Comparison of ENCODE assay signal across 27 cellular contexts in genomic region chr15:94125131-94125530, GRCh38.
DNase-seq lines count a peak whose midpoint lies in the region; ATAC-seq and TF ChIP-seq lines count a peak whose summit lies in the region.
"Had no signal": no experiment of that assay in that cellular context is flagged by ENCODE, and none has a peak within 500 bp of the region (broad histone marks: within the 10 kb centered on the region; RNA-seq: fewer than 3 reads in every experiment).

No MANE protein-coding gene starts in this region.

- H3K27me3 ChIP-seq in BJ (ENCODE audit: control insufficient read depth, insufficient read depth, low read length) (no peaks in the 10 kb centered on the region; the same call in 1 of the 2 replicates), Loucy (ENCODE audit: insufficient read depth, low read length, poor library complexity, severe bottlenecking) (no peaks in the 10 kb centered on the region)
- H3K27me3 ChIP-seq: body of pancreas, esophagus squamous epithelium, heart right ventricle, tibial artery had no signal

- no peak overlapping the region for H3K9ac ChIP-seq in Loucy (ENCODE audit: low read depth, low read length, poor library complexity, severe bottlenecking)

- no peak for TF ChIP-seq CTCF in BJ (IDR thresholded peaks at IDR 0.05; ENCODE audit: insufficient read depth, low read depth, low read length)
- TF ChIP-seq CTCF in Loucy (conservative IDR thresholded peaks at IDR 0.05; ENCODE audit: low read length) = no peak
- TF ChIP-seq CTCF in astrocyte of the spinal cord (IDR thresholded peaks at IDR 0.05; ENCODE audit: low read depth, low read length) = no peak

- H3K36me3 ChIP-seq in BJ (ENCODE audit: control insufficient read depth, insufficient read depth, low read length) (no peaks in the 10 kb centered on the region), Loucy (ENCODE audit: insufficient read depth, low read length) (no peaks in the 10 kb centered on the region)
- H3K36me3 ChIP-seq: esophagus squamous epithelium, HAP-1, heart right ventricle, tibial artery had no signal

- H3K36me3 Mint-ChIP-seq in natural killer cell treated with Interleukin-12 subunit alpha and Interleukin-12 subunit beta and Interleukin-15 and Interleukin-18, amount 100 ng/mL, for 72 hours = no peaks in the 10 kb centered on the region
- H3K36me3 Mint-ChIP-seq: activated naive CD4-positive, alpha-beta T cell treated with anti-CD3 and anti-CD28 coated beads, Interleukin-2, amount 50 U/mL, for 24 hours; naive B cell had no signal

- in situ Hi-C loops in astrocyte of the spinal cord (cut with HindIII; ENCODE audit: low sequenced_read_pairs) = no loop called here

- ATAC-seq in sciatic nerve (peak; percentile 64), HG02885 (IDR thresholded peaks at IDR 0.05; ENCODE audit: poor library complexity, unreplicated experiment) (no peak)
- no peak for ATAC-seq in natural killer cell treated with Interleukin-12 subunit alpha and Interleukin-12 subunit beta and Interleukin-15 and Interleukin-18, amount 100 ng/mL, for 72 hours
- ATAC-seq: body of pancreas, K562, left colon had no signal

- H3K79me2 ChIP-seq in Loucy (ENCODE audit: insufficient read depth, low read length) = no peaks in the 10 kb centered on the region

- H3K9me2 ChIP-seq in Loucy (replicated peaks; ENCODE audit: low read depth, low read length) = no peaks in the 10 kb centered on the region

- H4K20me1 ChIP-seq in Loucy (ENCODE audit: insufficient read depth, low read length, poor library complexity, severe bottlenecking) = no peaks in the 10 kb centered on the region

- H3K9me3 ChIP-seq in Loucy (ENCODE audit: insufficient read depth, low read depth, low read length) = no peaks in the 10 kb centered on the region
- H3K9me3 ChIP-seq: body of pancreas, esophagus squamous epithelium, HAP-1, heart right ventricle, tibial artery had no signal

- POLR2A ChIA-PET in BJ (lab: Charles Lee) = no interaction called here

- H3F3A ChIP-seq in Loucy (ENCODE audit: low read depth) = no peaks in the 10 kb centered on the region

- CTCF ChIA-PET in BJ (lab: Yijun Ruan, JAX) = interaction anchor here (0.9 to 2.6 kb wide), 4 partner anchors 19 to 1095 kb away, joined by 3 to 11 read pairs (median 7); no protein-coding TSS in a partner anchor

- peak overlapping the region; percentile 58 for H3K4me2 ChIP-seq in Loucy (ENCODE audit: low read depth, low read length, poor library complexity, severe bottlenecking)

- intact Hi-C loops in sciatic nerve (cut with DNase I) = loop anchor here (5.0 kb wide), 1 partner anchor 133 kb away; no protein-coding TSS in a partner anchor

- H3K27me3 Mint-ChIP-seq in natural killer cell treated with Interleukin-12 subunit alpha and Interleukin-12 subunit beta and Interleukin-15 and Interleukin-18, amount 100 ng/mL, for 72 hours = peaks cover 4 to 10% of the 10 kb centered on the region in 2 donors
- H3K27me3 Mint-ChIP-seq: stimulated activated naive CD8-positive, alpha-beta T cell treated with anti-CD3 and anti-CD28 coated beads, Interleukin-15, Interleukin-2, amounts not matched to agents 100 ng/mL and 50 ng/mL, for 24 hours had no signal

- H3K9me3 Mint-ChIP-seq in natural killer cell treated with Interleukin-12 subunit alpha and Interleukin-12 subunit beta and Interleukin-15 and Interleukin-18, amount 100 ng/mL, for 72 hours = no peaks in the 10 kb centered on the region
- H3K9me3 Mint-ChIP-seq: activated naive CD4-positive, alpha-beta T cell treated with anti-CD3 and anti-CD28 coated beads, Interleukin-2, amount 50 U/mL, for 24 hours; activated T-helper 1 cell treated with anti-CD3 and anti-CD28 coated beads, Interleukin-12 subunit alpha, Interleukin-12 subunit beta, Interleukin-2, Interleukin-4 antibody, amounts not matched to agents 30 ng/mL and 10 ng/mL and 1 ng/mL, durations not matched to agents 14 hours and 24 hours and 36 hours; naive B cell; stimulated activated naive CD8-positive, alpha-beta T cell treated with anti-CD3 and anti-CD28 coated beads, Interleukin-15, Interleukin-2, amounts not matched to agents 100 ng/mL and 50 ng/mL, for 24 hours had no signal

- H3K4me1 Mint-ChIP-seq in natural killer cell treated with Interleukin-12 subunit alpha and Interleukin-12 subunit beta and Interleukin-15 and Interleukin-18, amount 100 ng/mL, for 72 hours (ENCODE audit: low read depth in 2 of 2) = peaks cover 0 to 9% of the 10 kb centered on the region in 2 donors
- H3K4me1 Mint-ChIP-seq: activated naive CD4-positive, alpha-beta T cell treated with anti-CD3 and anti-CD28 coated beads, Interleukin-2, amount 50 U/mL, for 24 hours; naive B cell had no signal

- no peak overlapping the region for H3K27ac Mint-ChIP-seq in natural killer cell treated with Interleukin-12 subunit alpha and Interleukin-12 subunit beta and Interleukin-15 and Interleukin-18, amount 100 ng/mL, for 72 hours
- H3K27ac Mint-ChIP-seq: activated naive CD4-positive, alpha-beta T cell treated with anti-CD3 and anti-CD28 coated beads, Interleukin-2, amount 50 U/mL, for 24 hours; activated T-helper 1 cell treated with anti-CD3 and anti-CD28 coated beads, Interleukin-12 subunit alpha, Interleukin-12 subunit beta, Interleukin-2, Interleukin-4 antibody, amounts not matched to agents 30 ng/mL and 10 ng/mL and 1 ng/mL, durations not matched to agents 14 hours and 24 hours and 36 hours; naive B cell; stimulated activated naive CD8-positive, alpha-beta T cell treated with anti-CD3 and anti-CD28 coated beads, Interleukin-15, Interleukin-2, amounts not matched to agents 100 ng/mL and 50 ng/mL, for 24 hours had no signal

- no peak overlapping the region for H3K4me3 ChIP-seq in BJ (ENCODE audit: low read depth, low read length)
- peak overlapping the region; percentile 21 for H3K4me3 ChIP-seq in Loucy (ENCODE audit: low read length, poor library complexity, severe bottlenecking)
- H3K4me3 ChIP-seq in astrocyte of the spinal cord (ENCODE audit: low read depth, low read length) = no peak overlapping the region
- H3K4me3 ChIP-seq: body of pancreas, esophagus squamous epithelium, HAP-1, heart right ventricle, K562, tibial artery had no signal

- DNase-seq in BJ (ENCODE audit: low read depth) = peak; percentile 31
- peak; percentile 29 for DNase-seq in astrocyte of the spinal cord (ENCODE audit: low read depth, low spot score)
- no peak for DNase-seq in sciatic nerve (ENCODE audit: low spot score)
- no peak for DNase-seq in KG1 (lab: John Stamatoyannopoulos, UW)
- DNase-seq in natural killer cell treated with Interleukin-12 subunit alpha and Interleukin-12 subunit beta and Interleukin-15 and Interleukin-18, amount 100 ng/mL, for 72 hours (ENCODE audit: low spot score) = no peak
- DNase-seq: activated CD4-positive, alpha-beta T cell treated with anti-CD3 and anti-CD28 coated beads for 48 hours; Calu3; effector CD8-positive, alpha-beta T cell; esophagus squamous epithelium; heart right ventricle; left colon; mesenchymal stem cell; MV-4-11; naive B cell; NCI-H1694; NCI-H526 treated with DMSO at 0.1 percent for 48 hours; stimulated activated CD4-positive, alpha-beta T cell treated with anti-CD3 and anti-CD28 coated beads, Interleukin-4, amount 100 ng/mL, for 4 hours; SW 1271; tibial artery had no signal

- peaks cover 30% of the 10 kb centered on the region for H3K4me1 ChIP-seq in Loucy (ENCODE audit: insufficient read depth, low read length, poor library complexity, severe bottlenecking)
- H3K4me1 ChIP-seq: body of pancreas, HAP-1 had no signal

- H3K4me3 Mint-ChIP-seq in natural killer cell treated with Interleukin-12 subunit alpha and Interleukin-12 subunit beta and Interleukin-15 and Interleukin-18, amount 100 ng/mL, for 72 hours = no peak overlapping the region
- H3K4me3 Mint-ChIP-seq: activated naive CD4-positive, alpha-beta T cell treated with anti-CD3 and anti-CD28 coated beads, Interleukin-2, amount 50 U/mL, for 24 hours; activated T-helper 1 cell treated with anti-CD3 and anti-CD28 coated beads, Interleukin-12 subunit alpha, Interleukin-12 subunit beta, Interleukin-2, Interleukin-4 antibody, amounts not matched to agents 30 ng/mL and 10 ng/mL and 1 ng/mL, durations not matched to agents 14 hours and 24 hours and 36 hours; naive B cell; stimulated activated naive CD8-positive, alpha-beta T cell treated with anti-CD3 and anti-CD28 coated beads, Interleukin-15, Interleukin-2, amounts not matched to agents 100 ng/mL and 50 ng/mL, for 24 hours had no signal

- no peak overlapping the region for H2AFZ ChIP-seq in Loucy (ENCODE audit: low read length)

Comparison
In these comparisons a context has a peak if more than half of its experiments do, and no peak if none do; other contexts are left out.
1. DNase-seq: peak in BJ (single experiment) and astrocyte of the spinal cord (single experiment); none in sciatic nerve (single experiment), KG1 (single experiment) and natural killer cell treated with Interleukin-12 subunit alpha and Interleukin-12 subunit beta and Interleukin-15 and Interleukin-18, amount 100 ng/mL, for 72 hours (single experiment).